Comparison of ENCODE assay signal across 16 cellular contexts in the genomic region with DNA sequence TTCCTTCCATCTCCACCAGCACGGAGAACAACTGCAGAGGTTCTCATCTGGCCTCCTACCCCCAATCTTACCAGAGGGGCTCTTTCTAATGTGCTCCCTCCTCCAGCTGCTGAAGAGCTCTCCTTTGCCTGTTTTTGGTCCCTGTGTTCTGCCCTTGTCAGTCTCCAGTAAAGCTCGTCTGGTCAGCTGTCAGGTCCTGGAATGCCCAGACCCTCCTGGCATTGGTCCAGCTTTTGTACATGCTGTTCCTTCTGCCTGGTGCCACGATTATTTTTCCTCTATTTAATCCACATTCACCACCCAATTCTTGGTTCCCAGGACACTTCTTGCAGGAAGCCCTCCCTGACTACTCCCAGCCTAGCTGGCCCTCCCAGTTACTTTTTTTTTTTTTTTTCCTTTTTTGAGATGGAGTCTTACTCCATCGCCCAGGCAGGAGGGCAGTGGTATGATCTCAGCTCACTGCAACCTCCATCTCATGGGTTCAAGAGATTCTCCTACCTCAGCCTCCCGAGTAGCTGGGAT. TPM values are rescaled to one million over a fixed set of nuclear protein-coding genes. Genes with fewer than 3 reads are reported as not detected.
DNase-seq lines count a peak whose midpoint lies in the region; ATAC-seq and TF ChIP-seq lines count a peak whose summit lies in the region.
"Had no signal": no experiment of that assay in that cellular context is flagged by ENCODE, and none has a peak within 500 bp of the region (broad histone marks: within the 10 kb centered on the region; RNA-seq: fewer than 3 reads in every experiment).

No MANE protein-coding gene starts in this region.

- H3K9me3 Mint-ChIP-seq in activated naive CD4-positive, alpha-beta T cell treated with anti-CD3 and anti-CD28 coated beads, Interleukin-2, amount 50 U/mL, for 24 hours = no peaks in the 10 kb centered on the region
- H3K9me3 Mint-ChIP-seq in CD8-positive, alpha-beta T cell = no peaks in the 10 kb centered on the region
- H3K9me3 Mint-ChIP-seq in naive thymus-derived CD8-positive, alpha-beta T cell = no peaks in the 10 kb centered on the region
- H3K9me3 Mint-ChIP-seq: CD4-positive, alpha-beta memory T cell had no signal

- H3K36me3 Mint-ChIP-seq in activated naive CD4-positive, alpha-beta T cell treated with anti-CD3 and anti-CD28 coated beads, Interleukin-2, amount 50 U/mL, for 24 hours = peaks cover 20% of the 10 kb centered on the region
- peaks cover 70% of the 10 kb centered on the region for H3K36me3 Mint-ChIP-seq in CD8-positive, alpha-beta T cell
- H3K36me3 Mint-ChIP-seq in T-helper 17 cell (ENCODE audit: low read depth) = peaks cover 12% of the 10 kb centered on the region
- peaks cover 0 to 76% (median 21%) of the 10 kb centered on the region in 3 donors for H3K36me3 Mint-ChIP-seq in naive thymus-derived CD8-positive, alpha-beta T cell

- H3K36me3 ChIP-seq in CD8-positive, alpha-beta T cell (ENCODE audit: insufficient read depth, low read length) = peaks cover 18% of the 10 kb centered on the region
- H3K36me3 ChIP-seq: MG63 had no signal

- no peak for DNase-seq in activated naive CD4-positive, alpha-beta T cell treated with Interleukin-2 at 50 U/mL for 16 hours
- DNase-seq in CD8-positive, alpha-beta T cell = no peak
- no peak for DNase-seq in T-helper 17 cell
- no peak for DNase-seq in naive thymus-derived CD8-positive, alpha-beta T cell
- DNase-seq in NCI-H748 treated with DMSO at 0.1 percent for 48 hours (lab: John Stamatoyannopoulos, UW) = no peak
- DNase-seq in D341Med (ENCODE audit: low spot score) = no peak
- DNase-seq: CD4-positive, alpha-beta memory T cell; DMS153; MG63; NCI-H1436; NCI-H1930; NCI-H510A treated with DMSO at 0.1 percent for 48 hours; NCI-H82 had no signal

- peaks cover 68% of the 10 kb centered on the region for H3K4me1 Mint-ChIP-seq in activated naive CD4-positive, alpha-beta T cell treated with anti-CD3 and anti-CD28 coated beads, Interleukin-2, amount 50 U/mL, for 24 hours
- peaks cover 55% of the 10 kb centered on the region for H3K4me1 Mint-ChIP-seq in CD8-positive, alpha-beta T cell (ENCODE audit: low read depth)
- H3K4me1 Mint-ChIP-seq in T-helper 17 cell = peaks cover 22% of the 10 kb centered on the region
- peaks cover 24 to 73% (median 60%) of the 10 kb centered on the region in 4 donors for H3K4me1 Mint-ChIP-seq in naive thymus-derived CD8-positive, alpha-beta T cell

- no peaks in the 10 kb centered on the region for H3K27me3 Mint-ChIP-seq in activated naive CD4-positive, alpha-beta T cell treated with anti-CD3 and anti-CD28 coated beads, Interleukin-2, amount 50 U/mL, for 24 hours
- no peaks in the 10 kb centered on the region for H3K27me3 Mint-ChIP-seq in CD8-positive, alpha-beta T cell (ENCODE audit: low read depth)
- no peaks in the 10 kb centered on the region for H3K27me3 Mint-ChIP-seq in T-helper 17 cell
- no peaks in the 10 kb centered on the region for H3K27me3 Mint-ChIP-seq in naive thymus-derived CD8-positive, alpha-beta T cell
- H3K27me3 Mint-ChIP-seq: CD4-positive, alpha-beta memory T cell had no signal

- H3K4me1 ChIP-seq in CD8-positive, alpha-beta T cell (ENCODE audit: insufficient read depth, low read length) = peaks cover 10% of the 10 kb centered on the region

- H3K9me3 ChIP-seq in CD8-positive, alpha-beta T cell (ENCODE audit: low read length) = no peaks in the 10 kb centered on the region
- H3K9me3 ChIP-seq in T-helper 17 cell (ENCODE audit: control insufficient read depth, low read length, poor library complexity, severe bottlenecking) = no peaks in the 10 kb centered on the region
- H3K9me3 ChIP-seq: BLaER1 had no signal

- TF ChIP-seq CTCF in CD8-positive, alpha-beta T cell (IDR thresholded peaks at IDR 0.05) = no peak

- peak overlapping the region; percentile 35 for H3K27ac Mint-ChIP-seq in activated naive CD4-positive, alpha-beta T cell treated with anti-CD3 and anti-CD28 coated beads, Interleukin-2, amount 50 U/mL, for 24 hours
- peak overlapping the region; percentile 66 for H3K27ac Mint-ChIP-seq in CD8-positive, alpha-beta T cell
- H3K27ac Mint-ChIP-seq in T-helper 17 cell = peak overlapping the region; percentile 83
- peak overlapping the region in 9 of 10 donors; percentile 4 to 72 (median 58) for H3K27ac Mint-ChIP-seq in naive thymus-derived CD8-positive, alpha-beta T cell

- no peak overlapping the region for H3K27ac ChIP-seq in CD8-positive, alpha-beta T cell (ENCODE audit: low read depth, low read length)
- H3K27ac ChIP-seq: BLaER1 had no signal

- POLR2A ChIA-PET in CD8-positive, alpha-beta T cell (lab: Charles Lee) = interaction anchor here (1.1 kb wide), 1 partner anchor 21 kb away, joined by 3 read pairs; no protein-coding TSS in a partner anchor
- POLR2A ChIA-PET in naive thymus-derived CD8-positive, alpha-beta T cell (lab: Charles Lee) = no interaction called here

- no peak overlapping the region for H3K4me3 ChIP-seq in CD8-positive, alpha-beta T cell (ENCODE audit: low read depth, low read length)
- H3K4me3 ChIP-seq: BLaER1, MG63 had no signal

- CTCF ChIA-PET in CD8-positive, alpha-beta T cell (lab: Charles Lee) = interaction anchor here (0.8 kb wide), 1 partner anchor 19 kb away, joined by 3 read pairs; no protein-coding TSS in a partner anchor

- H3K4me3 Mint-ChIP-seq in activated naive CD4-positive, alpha-beta T cell treated with anti-CD3 and anti-CD28 coated beads, Interleukin-2, amount 50 U/mL, for 24 hours = no peak overlapping the region
- no peak overlapping the region for H3K4me3 Mint-ChIP-seq in CD8-positive, alpha-beta T cell
- no peak overlapping the region for H3K4me3 Mint-ChIP-seq in T-helper 17 cell
- H3K4me3 Mint-ChIP-seq in naive thymus-derived CD8-positive, alpha-beta T cell = no peak overlapping the region
- H3K4me3 Mint-ChIP-seq: CD4-positive, alpha-beta memory T cell had no signal

- intact Hi-C loops in CD8-positive, alpha-beta T cell (cut with DNase I, micrococcal nuclease) = no loop called here

- ATAC-seq in CD8-positive, alpha-beta T cell = no peak
- no peak for ATAC-seq in T-helper 17 cell
- ATAC-seq in naive thymus-derived CD8-positive, alpha-beta T cell = no peak
- ATAC-seq: Right ventricle myocardium inferior had no signal

- no peaks in the 10 kb centered on the region for H3K27me3 ChIP-seq in CD8-positive, alpha-beta T cell (ENCODE audit: insufficient read depth, low read length)
- H3K27me3 ChIP-seq: BLaER1, MG63 had no signal

RNA-seq across cellular contexts. Expression of gene SLC8B1, which starts 6.5 kb away (rescaled TPM):
- 10 to 100 TPM; 67.3 to 72.8 TPM for total RNA-seq in CD8-positive, alpha-beta T cell
- 10 to 100 TPM; 58.6 to 66.0 TPM for total RNA-seq in T-helper 17 cell
- total RNA-seq in naive thymus-derived CD8-positive, alpha-beta T cell = 100 to 1,000 TPM; 131 to 136 TPM
- polyA plus RNA-seq in naive thymus-derived CD8-positive, alpha-beta T cell = 10 to 100 TPM; 26.3 to 71.2 (median 53.0) TPM

RNA-seq across cellular contexts. Expression of gene PLBD2, which starts 30.0 kb away (rescaled TPM):
- total RNA-seq in CD8-positive, alpha-beta T cell = 1 to 10 TPM; 9.2 to 9.9 TPM
- 10 to 100 TPM; 14.0 to 19.0 TPM for total RNA-seq in T-helper 17 cell
- total RNA-seq in naive thymus-derived CD8-positive, alpha-beta T cell = 10 to 100 TPM in 1 of 2 experiments, 1 to 10 TPM in 1; 9.7 to 13.1 TPM
- 1 to 10 TPM; 5.1 to 9.4 (median 5.5) TPM for polyA plus RNA-seq in naive thymus-derived CD8-positive, alpha-beta T cell
